In genomic region chr17:44199553-44200477, GRCh38 we compare ENCODE assay signal across 1 cellular context.
TF ChIP-seq lines count a peak whose summit lies in the region.

TSS of gene ATXN7L3 (minus strand) at chr17:44199884. CDS start at chr17:44198070, 1,814 bp downstream.

TF ChIP-seq in K562, 482 proteins besides CTCF, POLR2A, EP300 and RAD21 (continued from another document and continues in another):
- TF ChIP-seq GMEB1 (CRISPR knock-in tag; IDR thresholded peaks at IDR 0.05), result peak; percentile 70
- TF ChIP-seq ZNF224 (CRISPR knock-in tag; IDR thresholded peaks at IDR 0.05), result no peak
- TF ChIP-seq CTBP1 (IDR thresholded peaks at IDR 0.05; ENCODE audit: borderline replicate concordance), result peak; percentile 58; the same call in 1 of the 2 replicates
- no peak for TF ChIP-seq HIVEP1 (CRISPR knock-in tag; IDR thresholded peaks at IDR 0.05)
- no peak for TF ChIP-seq HNRNPL (IDR thresholded peaks at IDR 0.05; ENCODE audit: low read depth, low read length)
- no peak for TF ChIP-seq CBFA2T2 (conservative IDR thresholded peaks at IDR 0.05)
- TF ChIP-seq SAFB (IDR thresholded peaks at IDR 0.05; ENCODE audit: borderline replicate concordance, low read depth, low read length), result no peak
- TF ChIP-seq NUFIP1 (IDR thresholded peaks at IDR 0.05; ENCODE audit: partially characterized antibody), result no peak
- TF ChIP-seq ELK1 (CRISPR knock-in tag; IDR thresholded peaks at IDR 0.05), result no peak
- no peak for TF ChIP-seq BRD4 (IDR thresholded peaks at IDR 0.05)
- no peak for TF ChIP-seq CHCHD3 (CRISPR knock-in tag; IDR thresholded peaks at IDR 0.05)
- TF ChIP-seq ZNF668 (CRISPR knock-in tag; IDR thresholded peaks at IDR 0.05), result no peak
- TF ChIP-seq ZNF76 (CRISPR knock-in tag; IDR thresholded peaks at IDR 0.05; ENCODE audit: borderline replicate concordance), result no peak
- no peak for TF ChIP-seq MCM2 (IDR thresholded peaks at IDR 0.05; ENCODE audit: low read depth)
- no peak for TF ChIP-seq TSC22D4 (tag; IDR thresholded peaks at IDR 0.05)
- TF ChIP-seq HNRNPK (IDR thresholded peaks at IDR 0.05; ENCODE audit: low read depth, low read length, poor library complexity, severe bottlenecking), result peak; percentile 79
- TF ChIP-seq PBX2 (CRISPR knock-in tag; IDR thresholded peaks at IDR 0.05; ENCODE audit: low read depth), result no peak
- no peak for TF ChIP-seq PBX2 (tag; conservative IDR thresholded peaks at IDR 0.05; ENCODE audit: low read depth)
- TF ChIP-seq RBM14 (IDR thresholded peaks at IDR 0.05; ENCODE audit: borderline replicate concordance, insufficient read depth, low read depth, low read length), result no peak
- TF ChIP-seq FOXM1 (IDR thresholded peaks at IDR 0.05; ENCODE audit: low read depth), result no peak
- no peak for TF ChIP-seq FOXM1 (CRISPR knock-in tag; IDR thresholded peaks at IDR 0.05; ENCODE audit: low read depth)
- TF ChIP-seq CHAMP1 (IDR thresholded peaks at IDR 0.05), result no peak
- TF ChIP-seq HNRNPH1 (optimal IDR thresholded peaks at IDR 0.05; ENCODE audit: low read depth, low read length), result no peak
- TF ChIP-seq ZBTB7A (IDR thresholded peaks at IDR 0.05; ENCODE audit: borderline replicate concordance, control insufficient read depth, low read depth, low read length), result peak; percentile 79; the same call in 1 of the 2 replicates
- no peak for TF ChIP-seq SLC30A9 (CRISPR knock-in tag; IDR thresholded peaks at IDR 0.05)
- no peak for TF ChIP-seq ZNF780A (CRISPR knock-in tag; IDR thresholded peaks at IDR 0.05)
- no peak for TF ChIP-seq MEIS2 (IDR thresholded peaks at IDR 0.05; ENCODE audit: partially characterized antibody)
- TF ChIP-seq USF2 (CRISPR knock-in tag; IDR thresholded peaks at IDR 0.05), result no peak
- TF ChIP-seq RREB1 (CRISPR knock-in tag; IDR thresholded peaks at IDR 0.05), result no peak
- no peak for TF ChIP-seq PHB (CRISPR knock-in tag; IDR thresholded peaks at IDR 0.05)
- TF ChIP-seq TAL1 (IDR thresholded peaks at IDR 0.05), result no peak
- TF ChIP-seq ZNF707 (CRISPR knock-in tag; conservative IDR thresholded peaks at IDR 0.05), result no peak
- no peak for TF ChIP-seq ADNP (tag; IDR thresholded peaks at IDR 0.05)
- TF ChIP-seq NR2F6 (CRISPR knock-in tag; IDR thresholded peaks at IDR 0.05), result no peak
- TF ChIP-seq RBFOX2 (IDR thresholded peaks at IDR 0.05; ENCODE audit: low read depth, low read length), result peak; percentile 61; the same call in 1 of the 2 replicates
- no peak for TF ChIP-seq JUNB (CRISPR knock-in tag; conservative IDR thresholded peaks at IDR 0.05)
- no peak for TF ChIP-seq BRF1 (IDR thresholded peaks at IDR 0.05; ENCODE audit: borderline replicate concordance, extremely low read depth, insufficient read length)
- TF ChIP-seq TAF15 (IDR thresholded peaks at IDR 0.05; ENCODE audit: low read depth, low read length), result no peak
- no peak for TF ChIP-seq BDP1 (IDR thresholded peaks at IDR 0.05; ENCODE audit: insufficient read depth, insufficient read length)
- peak; percentile 95 for TF ChIP-seq ZNF263 (CRISPR knock-in tag; IDR thresholded peaks at IDR 0.05; ENCODE audit: borderline replicate concordance)
- TF ChIP-seq ZNF518B (CRISPR knock-in tag; IDR thresholded peaks at IDR 0.05), result no peak
- no peak for TF ChIP-seq ESRRB (CRISPR knock-in tag; IDR thresholded peaks at IDR 0.05; ENCODE audit: borderline replicate concordance)
- TF ChIP-seq ZNF253 (CRISPR knock-in tag; conservative IDR thresholded peaks at IDR 0.05), result no peak
- TF ChIP-seq NR1H2 (CRISPR knock-in tag; IDR thresholded peaks at IDR 0.05), result no peak
- no peak for TF ChIP-seq HDAC3 (IDR thresholded peaks at IDR 0.05; ENCODE audit: borderline replicate concordance, partially characterized antibody)
- TF ChIP-seq ZBTB43 (CRISPR knock-in tag; IDR thresholded peaks at IDR 0.05), result no peak
- TF ChIP-seq PYGO2 (tag; IDR thresholded peaks at IDR 0.05), result no peak
